Comparison of ENCODE assay signal across 11 cellular contexts in genomic region chr3:5053021-5053831, GRCh38.
DNase-seq lines count a peak whose midpoint lies in the region; ATAC-seq and TF ChIP-seq lines count a peak whose summit lies in the region.
"Had no signal": no experiment of that assay in that cellular context is flagged by ENCODE, and none has a peak within 500 bp of the region (broad histone marks: within the 10 kb centered on the region; RNA-seq: fewer than 3 reads in every experiment).

No MANE protein-coding gene starts in this region.

- H3K36me3 Mint-ChIP-seq in osteocyte (ENCODE audit: unreplicated experiment), result no peaks in the 10 kb centered on the region
- no peaks in the 10 kb centered on the region for H3K36me3 Mint-ChIP-seq in progenitor cell of endocrine pancreas (ENCODE audit: insufficient read depth)

- H3K27ac Mint-ChIP-seq in osteocyte (ENCODE audit: unreplicated experiment), result peak overlapping the region; percentile 60
- H3K27ac Mint-ChIP-seq in progenitor cell of endocrine pancreas, result no peak overlapping the region

- no peaks in the 10 kb centered on the region for H3K9me3 Mint-ChIP-seq in osteocyte (ENCODE audit: unreplicated experiment)
- H3K9me3 Mint-ChIP-seq in progenitor cell of endocrine pancreas (ENCODE audit: low read depth), result no peaks in the 10 kb centered on the region
- H3K9me3 Mint-ChIP-seq: activated T-cell treated with anti-CD3 and anti-CD28 coated beads, Interleukin-2, amount 50 U/mL, for 4 hours had no signal

- H3K4me3 ChIP-seq in AG10803 (ENCODE audit: low read length) (no peak overlapping the region), coronary artery (no peak overlapping the region)
- H3K4me3 ChIP-seq: SJSA1 had no signal

- peak overlapping the region; percentile 33 to 79 for H3K27ac ChIP-seq in coronary artery
- H3K27ac ChIP-seq: SJSA1 had no signal

- ATAC-seq in HG03432 (IDR thresholded peaks at IDR 0.05; ENCODE audit: unreplicated experiment), result no peak
- ATAC-seq: activated T-cell treated with anti-CD3 and anti-CD28 coated beads, Interleukin-2, amount 50 U/mL, for 4 hours had no signal

- TF ChIP-seq CTCF in AG10803 (conservative IDR thresholded peaks at IDR 0.05; ENCODE audit: low read length) (no peak), coronary artery (IDR thresholded peaks at IDR 0.05) (no peak), osteocyte (IDR thresholded peaks at IDR 0.05) (no peak), progenitor cell of endocrine pancreas (IDR thresholded peaks at IDR 0.05; ENCODE audit: unreplicated experiment) (no peak)

- DNase-seq in AG10803 (ENCODE audit: low read depth) (peak; percentile 89), HS-27A (ENCODE audit: low read depth) (peak; percentile 20), coronary artery (ENCODE audit: low spot score) (no peak), osteocyte (ENCODE audit: extremely low spot score, unreplicated experiment) (no peak), HK-2 (ENCODE audit: unreplicated experiment) (no peak), progenitor cell of endocrine pancreas (ENCODE audit: low spot score, unreplicated experiment) (no peak), NCI-H128 (lab: John Stamatoyannopoulos, UW; ENCODE audit: unreplicated experiment) (no peak)
- DNase-seq: activated T-cell treated with anti-CD3 and anti-CD28 coated beads, Interleukin-2, amount 50 U/mL, for 4 hours; NCI-H1417 treated with DMSO at 0.1 percent for 48 hours had no signal

- peaks cover 3% of the 10 kb centered on the region for H3K27me3 Mint-ChIP-seq in osteocyte (ENCODE audit: unreplicated experiment)
- peaks cover 46% of the 10 kb centered on the region for H3K27me3 Mint-ChIP-seq in progenitor cell of endocrine pancreas

- H3K4me3 Mint-ChIP-seq in osteocyte (ENCODE audit: unreplicated experiment) (no peak overlapping the region), progenitor cell of endocrine pancreas (ENCODE audit: low read depth) (no peak overlapping the region)
- H3K4me3 Mint-ChIP-seq: activated T-cell treated with anti-CD3 and anti-CD28 coated beads, Interleukin-2, amount 50 U/mL, for 4 hours had no signal

- H3K4me1 Mint-ChIP-seq in osteocyte (ENCODE audit: unreplicated experiment) (peaks cover 13% of the 10 kb centered on the region), progenitor cell of endocrine pancreas (ENCODE audit: low read depth) (peaks cover under 1% of the 10 kb centered on the region)

Comparison
In these comparisons a context has a peak if more than half of its experiments do, and no peak if none do; other contexts are left out.
1. DNase-seq: peak in AG10803 (single experiment) and HS-27A (single experiment); none in coronary artery (single experiment), osteocyte (single experiment), HK-2 (single experiment), progenitor cell of endocrine pancreas (single experiment) and NCI-H128 (single experiment).